In the genomic region with DNA sequence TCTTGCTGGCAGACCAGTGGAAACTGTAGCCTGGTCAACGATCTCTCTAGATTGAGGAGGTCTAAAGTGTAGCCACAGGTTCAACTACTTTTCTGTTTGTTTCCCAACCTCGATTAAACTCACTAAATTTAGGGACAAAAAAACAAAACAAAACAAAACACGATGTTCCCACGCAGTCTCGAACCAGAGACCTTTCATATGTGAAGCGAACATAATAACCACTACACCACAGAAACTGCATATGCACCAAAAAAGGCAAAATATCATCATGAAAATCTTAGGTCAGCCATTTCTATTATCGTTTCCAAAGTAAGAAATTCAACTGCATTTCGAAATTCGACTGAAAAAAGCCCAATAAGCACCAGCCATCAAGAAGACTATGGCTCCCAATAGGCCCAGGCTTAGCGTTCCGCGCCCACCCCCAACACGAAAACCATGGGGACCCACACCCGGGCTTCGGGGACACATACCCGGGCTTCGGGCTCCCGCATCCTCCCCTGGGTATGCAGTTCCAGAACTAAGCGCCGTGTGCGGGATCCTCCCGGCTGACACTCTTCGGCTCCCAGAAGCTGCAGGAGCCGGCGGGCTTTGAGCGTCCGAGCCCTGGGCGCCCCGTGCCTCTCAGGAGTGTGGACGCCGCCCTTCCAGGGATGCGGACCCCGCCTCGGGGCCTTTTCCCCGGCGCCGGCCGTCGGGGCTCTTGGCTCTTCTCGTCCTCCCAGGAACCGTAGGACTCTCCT, we compare ENCODE assay signal across 6 cellular contexts. TPM values are rescaled to one million over a fixed set of nuclear protein-coding genes. Genes with fewer than 3 reads are reported as not detected.
"Had no signal": no experiment of that assay in that cellular context is flagged by ENCODE, and none has a peak within 500 bp of the region (broad histone marks: within the 10 kb centered on the region; RNA-seq: fewer than 3 reads in every experiment).

No MANE protein-coding gene starts in this region.

RNA-seq across cellular contexts. Expression of gene RNU1-1, which starts 33.6 kb away (rescaled TPM):
- total RNA-seq: myocyte had no signal
- polyA plus RNA-seq: heart left ventricle, hepatocyte, right cardiac atrium, spleen, urinary bladder had no signal
